In the genomic region with DNA sequence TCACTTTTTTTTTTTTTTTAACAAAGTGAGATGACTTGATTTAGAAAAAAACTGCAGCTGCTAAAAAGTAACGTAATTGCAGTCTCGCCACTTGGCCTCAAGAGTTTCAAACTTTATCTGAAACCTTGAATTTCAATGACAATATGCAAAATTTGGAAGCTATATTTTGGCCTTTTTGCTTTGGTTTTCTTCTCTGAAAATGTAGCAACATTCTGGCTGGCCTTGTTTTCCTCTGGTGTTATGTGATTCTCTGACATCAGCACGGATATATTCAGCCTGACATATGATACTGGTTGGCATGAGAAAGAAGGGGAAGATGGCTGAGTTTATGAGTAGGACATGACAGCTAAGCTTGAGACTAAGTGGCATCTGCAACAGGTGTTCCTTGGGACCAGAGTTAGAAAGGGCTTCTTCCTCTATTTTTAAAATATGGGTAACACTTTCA, we compare ENCODE assay signal across 14 cellular contexts.
DNase-seq lines count a peak whose midpoint lies in the region; ATAC-seq and TF ChIP-seq lines count a peak whose summit lies in the region.
"Had no signal": no experiment of that assay in that cellular context is flagged by ENCODE, and none has a peak within 500 bp of the region (broad histone marks: within the 10 kb centered on the region; RNA-seq: fewer than 3 reads in every experiment).

No MANE protein-coding gene starts in this region.

- H3K4me1 ChIP-seq in OCI-LY3 (ENCODE audit: low read length) = peaks cover 87% of the 10 kb centered on the region

- H3K4me2 ChIP-seq in OCI-LY3 (ENCODE audit: low read length) = peak overlapping the region; percentile 48

- DNase-seq in hepatic stellate cell (ENCODE audit: low spot score) (no peak), activated gamma-delta T cell (lab: John Stamatoyannopoulos, UW) (no peak), cerebellar cortex (ENCODE audit: low spot score) (no peak)
- no peak for DNase-seq in effector CD4-positive, alpha-beta T cell
- DNase-seq: activated CD8-positive, alpha-beta memory T cell treated with anti-CD3 and anti-CD28 coated beads, Interleukin-2, amount 10 ng/mL, durations not matched to agents 7 days and 5 days; CD4-positive, alpha-beta T cell; stimulated activated CD4-positive, alpha-beta T cell treated with anti-CD3 and anti-CD28 coated beads, Interleukin-4, amount 100 ng/mL, for 24 hours; T-helper 2 cell; tibial artery had no signal

- no peak for TF ChIP-seq CTCF in OCI-LY3 (IDR thresholded peaks at IDR 0.05; ENCODE audit: low read depth, low read length)

- no peaks in the 10 kb centered on the region for H3K9me3 ChIP-seq in OCI-LY3 (ENCODE audit: insufficient read depth, low read length)
- H3K9me3 ChIP-seq: esophagus muscularis mucosa, tibial artery had no signal

- H3K4me3 ChIP-seq in OCI-LY3 (ENCODE audit: low read length) = no peak overlapping the region
- H3K4me3 ChIP-seq: esophagus muscularis mucosa, tibial artery had no signal

- H4K20me1 ChIP-seq in OCI-LY3 (ENCODE audit: insufficient read depth, low read length) = no peaks in the 10 kb centered on the region

- peaks cover 39% of the 10 kb centered on the region for H3K36me3 ChIP-seq in OCI-LY3 (replicated peaks; ENCODE audit: low read depth, low read length)

- H3K79me2 ChIP-seq in OCI-LY3 (ENCODE audit: low read length) = peaks cover 32% of the 10 kb centered on the region

- H3K27ac ChIP-seq in OCI-LY3 (ENCODE audit: low read length) = peak overlapping the region; percentile 100
- H3K27ac ChIP-seq: esophagus muscularis mucosa, tibial artery had no signal

- no peak overlapping the region for H2AFZ ChIP-seq in OCI-LY3 (ENCODE audit: low read depth, low read length)

- ATAC-seq in GM18517 (IDR thresholded peaks at IDR 0.05; ENCODE audit: unreplicated experiment) (peak; percentile 87), GM21390 (IDR thresholded peaks at IDR 0.05; ENCODE audit: unreplicated experiment) (peak; percentile 80), HG03045 (IDR thresholded peaks at IDR 0.05; ENCODE audit: unreplicated experiment) (peak; percentile 80)
- ATAC-seq: activated CD8-positive, alpha-beta memory T cell treated with anti-CD3 and anti-CD28 coated beads, Interleukin-2, amount 10 ng/mL, durations not matched to agents 7 days and 5 days had no signal

- H3K27me3 ChIP-seq in OCI-LY3 (ENCODE audit: low read depth, low read length) = no peaks in the 10 kb centered on the region
- H3K27me3 ChIP-seq: esophagus muscularis mucosa, tibial artery had no signal

- H3K9ac ChIP-seq in OCI-LY3 (ENCODE audit: low read length) = peak overlapping the region; percentile 86
